26 cellular contexts compared by ENCODE assay signal in genomic region chr3:107798381-107798780, GRCh38.
A peak's percentile ranks its signal among the peaks of the same experiment; 100 is the strongest.
DNase-seq lines count a peak whose midpoint lies in the region; ATAC-seq, FAIRE-seq and TF ChIP-seq lines count a peak whose summit lies in the region.
"Had no signal": no experiment of that assay in that cellular context is flagged by ENCODE, and none has a peak within 500 bp of the region (broad histone marks: within the 10 kb centered on the region; RNA-seq: fewer than 3 reads in every experiment).

No MANE protein-coding gene starts in this region.

- intact Hi-C loops in stomach (cut with DNase I; ENCODE audit: low total_unique reads) = no loop called here

- 84 to 95% (median 89%) methylated on average over 3 of the region's 3 CpGs for WGBS in stomach, 5 donors

- H3K9me3 ChIP-seq in thoracic aorta (no peaks in the 10 kb centered on the region), stomach (no peaks in the 10 kb centered on the region)
- H3K9me3 ChIP-seq: adrenal gland, lower lobe of right lung, upper lobe of right lung had no signal

- TF ChIP-seq EP300 in stomach (IDR thresholded peaks at IDR 0.05) = no peak

- TF ChIP-seq CTCF in brain microvascular endothelial cell (IDR thresholded peaks at IDR 0.05; ENCODE audit: low read depth, low read length, missing control alignments) (no peak), fibroblast of villous mesenchyme (IDR thresholded peaks at IDR 0.05; ENCODE audit: insufficient read depth, low read depth, low read length) (no peak), thoracic aorta (IDR thresholded peaks at IDR 0.05) (no peak), stomach (IDR thresholded peaks at IDR 0.05) (no peak)

- H3K4me3 ChIP-seq in brain microvascular endothelial cell (ENCODE audit: low read depth, low read length) (no peak overlapping the region), fibroblast of villous mesenchyme (ENCODE audit: low read depth, low read length) (no peak overlapping the region), thoracic aorta (peak overlapping the region; percentile 37), stomach (no peak overlapping the region)
- H3K4me3 ChIP-seq: adrenal gland, lower lobe of right lung, upper lobe of right lung had no signal

- in situ Hi-C loops in brain microvascular endothelial cell (cut with HindIII; ENCODE audit: low pct_ligation_motif_present, low sequenced_read_pairs) = no loop called here

- peak; percentile 6 for FAIRE-seq in H54 (lab: Jason Lieb, UNC)
- FAIRE-seq: HepG2, small intestine had no signal

- H3K27me3 ChIP-seq in brain microvascular endothelial cell (replicated peaks) (no peaks in the 10 kb centered on the region), thoracic aorta (replicated peaks; ENCODE audit: insufficient read depth) (no peaks in the 10 kb centered on the region), stomach (no peaks in the 10 kb centered on the region)
- H3K27me3 ChIP-seq: adrenal gland, upper lobe of right lung had no signal

- no peak for DNase-seq in H54 (ENCODE audit: insufficient read length, low spot score)
- DNase-seq in brain microvascular endothelial cell = peak; percentile 37
- DNase-seq in fibroblast of villous mesenchyme (ENCODE audit: low read depth) = peak; percentile 45
- no peak for DNase-seq in thoracic aorta (ENCODE audit: low spot score)
- DNase-seq in SKM-1 (lab: John Stamatoyannopoulos, UW; ENCODE audit: unreplicated experiment) = no peak
- DNase-seq in RKO (ENCODE audit: low spot score) = no peak
- DNase-seq in stomach = no peak
- DNase-seq in islet precursor cell = no peak
- DNase-seq: activated CD4-positive, alpha-beta T cell treated with anti-CD3 and anti-CD28 coated beads for 4 hours; activated naive CD4-positive, alpha-beta T cell; activated T-cell treated with anti-CD3 and anti-CD28 coated beads, Interleukin-2, amount 50 U/mL, for 4 hours; adrenal gland; DMS53; endodermal cell; GOT3; kidney glomerular epithelial cell; lower lobe of right lung; NCI-H1048; NCI-H1694 treated with DMSO at 0.1 percent for 48 hours; NCI-H526; RPMI8226; small intestine; stimulated activated CD4-positive, alpha-beta T cell treated with anti-CD3 and anti-CD28 coated beads, Interleukin-1b, Interleukin-23, amount 100 ng/mL, for 48 hours; T-helper 2 cell; upper lobe of right lung had no signal

- ATAC-seq in thoracic aorta (ENCODE audit: insufficient number of reproducible peaks, low FRiP score, low read depth) = peak; percentile 81
- ATAC-seq: activated T-cell treated with anti-CD3 and anti-CD28 coated beads, Interleukin-2, amount 50 U/mL, for 4 hours; HepG2; lower lobe of right lung; upper lobe of right lung had no signal

- H3K27ac ChIP-seq in brain microvascular endothelial cell = no peak overlapping the region
- H3K27ac ChIP-seq in thoracic aorta = peak overlapping the region; percentile 57 to 89
- no peak overlapping the region for H3K27ac ChIP-seq in stomach
- H3K27ac ChIP-seq: adrenal gland, lower lobe of right lung, upper lobe of right lung had no signal

- H3K4me1 ChIP-seq in thoracic aorta (ENCODE audit: control insufficient read depth in 1 of 2, low read depth in 2 of 2) = peaks cover 32 to 52% of the 10 kb centered on the region in 2 donors
- peaks cover 0 to 15% (median 12%) of the 10 kb centered on the region in 4 donors for H3K4me1 ChIP-seq in stomach

- TF ChIP-seq POLR2A in H54 (IDR thresholded peaks at IDR 0.05; ENCODE audit: low read depth, low read length) (no peak), stomach (IDR thresholded peaks at IDR 0.05) (no peak)

- H3K36me3 ChIP-seq in brain microvascular endothelial cell (replicated peaks) (peaks cover 10% of the 10 kb centered on the region), thoracic aorta (peaks cover 18% of the 10 kb centered on the region), stomach (peaks cover 21 to 58% (median 50%) of the 10 kb centered on the region in 4 donors)

Comparison
In these comparisons a context has a peak if more than half of its experiments do, and no peak if none do; other contexts are left out.
1. DNase-seq: peak in brain microvascular endothelial cell (single experiment) and fibroblast of villous mesenchyme (single experiment); none in H54 (single experiment), thoracic aorta (single experiment), SKM-1 (single experiment), RKO (single experiment), stomach (single experiment) and islet precursor cell (single experiment).
2. H3K27ac ChIP-seq: peak in thoracic aorta (2 of 2); none in brain microvascular endothelial cell (single experiment) and stomach (0 of 5).